8 cellular contexts compared by ENCODE assay signal in the genomic region with DNA sequence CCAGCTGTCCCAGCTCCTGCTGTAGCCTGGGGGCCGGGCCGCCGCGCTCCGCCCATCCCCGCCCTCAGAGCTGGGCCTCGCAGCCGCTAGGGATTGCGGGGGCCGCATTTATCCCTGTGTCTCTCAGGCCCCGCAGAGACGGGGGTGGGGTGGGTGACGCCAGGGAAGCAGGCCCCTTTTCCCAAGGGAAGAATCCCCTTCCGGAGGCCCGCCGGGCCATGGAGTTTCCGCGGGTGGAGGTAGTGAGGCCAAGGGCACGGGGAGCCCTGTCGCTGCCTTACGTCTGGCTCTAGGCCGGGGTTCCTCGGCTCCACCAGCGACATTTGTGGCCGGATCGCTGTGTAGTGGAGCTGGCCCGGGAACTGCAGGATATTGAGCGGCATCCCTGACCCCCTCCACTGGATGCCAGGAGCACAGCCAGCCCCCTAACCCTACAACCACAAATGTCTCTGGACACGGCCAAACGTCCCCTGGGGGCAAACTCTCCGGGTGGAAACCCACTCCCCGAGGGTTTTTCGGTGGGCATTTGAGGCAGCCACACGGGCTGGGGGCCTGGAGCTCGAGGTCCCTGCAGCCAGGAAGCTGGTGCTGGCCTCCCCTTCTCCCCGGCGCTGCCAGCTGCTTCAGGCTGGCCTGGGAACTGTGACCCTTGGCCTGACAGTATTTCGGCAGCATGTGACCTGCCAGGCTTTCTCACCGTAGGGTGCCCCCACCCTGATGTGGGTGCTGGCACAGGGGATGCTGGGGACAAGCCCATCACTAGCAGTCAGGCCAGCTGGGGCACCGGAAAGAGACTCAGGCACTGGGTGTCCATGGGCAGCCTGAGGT.
A peak's percentile ranks its signal among the peaks of the same experiment; 100 is the strongest.
DNase-seq lines count a peak whose midpoint lies in the region; ATAC-seq and TF ChIP-seq lines count a peak whose summit lies in the region.

No MANE protein-coding gene starts in this region.

- TF ChIP-seq CTCF in AG09309 (IDR thresholded peaks at IDR 0.05; ENCODE audit: control insufficient read depth, insufficient read depth, low read depth, low read length, missing control alignments) (no peak), cardiac fibroblast (IDR thresholded peaks at IDR 0.05; ENCODE audit: low read depth, low read length) (no peak)

- ATAC-seq in GM18517 (IDR thresholded peaks at IDR 0.05; ENCODE audit: unreplicated experiment) (peak; percentile 69), HG03045 (IDR thresholded peaks at IDR 0.05; ENCODE audit: unreplicated experiment) (peak; percentile 86)

- no peak for DNase-seq in AG09309 (ENCODE audit: low read depth)
- DNase-seq in NCI-H526 treated with DMSO at 0.1 percent for 48 hours (lab: John Stamatoyannopoulos, UW) = peak; percentile 73
- DNase-seq in cardiac fibroblast (ENCODE audit: low read depth in 2 of 2) = peak; percentile 55 to 89
- peak; percentile 59 for DNase-seq in kidney glomerular epithelial cell (lab: John Stamatoyannopoulos, UW)
- DNase-seq in smooth muscle cell of the brain vasculature (ENCODE audit: low read depth, low spot score) = peak; percentile 13
- DNase-seq in NCI-H1930 (lab: John Stamatoyannopoulos, UW) = no peak

- H3K4me3 ChIP-seq in AG09309 (ENCODE audit: control insufficient read depth, low read depth, low read length) (peak overlapping the region; percentile 34), cardiac fibroblast (replicated peaks in 1 of 2; ENCODE audit: low read depth in 2 of 2, low read length in 2 of 2) (peak overlapping the region; percentile 21 to 33)

Comparison
In these comparisons a context has a peak if more than half of its experiments do, and no peak if none do; other contexts are left out.
1. DNase-seq: peak in NCI-H526 treated with DMSO at 0.1 percent for 48 hours (single experiment), cardiac fibroblast (2 of 2), kidney glomerular epithelial cell (single experiment) and smooth muscle cell of the brain vasculature (single experiment); none in AG09309 (single experiment) and NCI-H1930 (0 of 2).